In the genomic region with DNA sequence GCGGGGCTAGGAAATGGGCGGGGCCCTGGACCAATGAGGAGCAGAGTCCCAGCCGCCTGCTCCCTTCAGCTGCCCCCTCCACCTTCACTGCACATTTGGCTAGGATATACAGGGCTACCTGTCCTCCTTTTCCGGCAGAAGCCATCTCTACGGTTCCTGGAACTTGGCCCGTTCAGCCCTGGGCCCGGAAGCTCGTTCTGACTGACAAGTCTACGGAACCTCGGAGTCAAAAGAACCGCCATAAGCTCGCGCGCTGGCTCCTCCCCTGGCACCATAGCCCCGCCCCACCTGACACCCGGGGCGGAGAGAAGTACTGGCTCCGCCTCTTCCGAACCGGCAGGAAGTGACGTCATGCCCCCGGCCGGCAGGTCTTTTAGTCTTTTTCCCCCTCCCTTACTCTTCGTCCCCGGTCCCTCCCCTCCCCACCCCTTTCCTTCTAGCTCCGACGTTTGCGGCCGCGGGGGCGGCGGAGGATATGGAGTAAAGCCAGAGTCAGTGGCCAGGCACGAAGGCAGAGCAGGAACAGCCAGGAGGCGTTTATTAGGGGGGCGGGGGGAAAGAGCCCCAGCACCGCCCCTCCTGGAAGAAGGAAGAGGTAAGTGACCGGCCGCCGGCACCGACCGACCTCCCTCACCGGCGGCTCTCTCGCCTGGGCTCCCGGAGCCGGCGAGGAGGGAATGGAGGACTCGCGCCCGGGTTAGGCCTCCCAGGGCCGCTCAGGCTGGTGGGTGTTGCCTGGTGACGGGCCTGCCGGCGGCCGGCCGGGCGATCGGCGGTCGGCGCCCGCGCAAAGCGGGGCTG, we compare ENCODE assay signal across 1 cellular context.
A peak's percentile ranks its signal among the peaks of the same experiment; 100 is the strongest.
TF ChIP-seq lines count a peak whose summit lies in the region.

A gene (minus strand): TSS at position 278 of the 801 bp plus-strand sequence. CDS start 3 bp downstream, at position 275.
A gene with protein sequence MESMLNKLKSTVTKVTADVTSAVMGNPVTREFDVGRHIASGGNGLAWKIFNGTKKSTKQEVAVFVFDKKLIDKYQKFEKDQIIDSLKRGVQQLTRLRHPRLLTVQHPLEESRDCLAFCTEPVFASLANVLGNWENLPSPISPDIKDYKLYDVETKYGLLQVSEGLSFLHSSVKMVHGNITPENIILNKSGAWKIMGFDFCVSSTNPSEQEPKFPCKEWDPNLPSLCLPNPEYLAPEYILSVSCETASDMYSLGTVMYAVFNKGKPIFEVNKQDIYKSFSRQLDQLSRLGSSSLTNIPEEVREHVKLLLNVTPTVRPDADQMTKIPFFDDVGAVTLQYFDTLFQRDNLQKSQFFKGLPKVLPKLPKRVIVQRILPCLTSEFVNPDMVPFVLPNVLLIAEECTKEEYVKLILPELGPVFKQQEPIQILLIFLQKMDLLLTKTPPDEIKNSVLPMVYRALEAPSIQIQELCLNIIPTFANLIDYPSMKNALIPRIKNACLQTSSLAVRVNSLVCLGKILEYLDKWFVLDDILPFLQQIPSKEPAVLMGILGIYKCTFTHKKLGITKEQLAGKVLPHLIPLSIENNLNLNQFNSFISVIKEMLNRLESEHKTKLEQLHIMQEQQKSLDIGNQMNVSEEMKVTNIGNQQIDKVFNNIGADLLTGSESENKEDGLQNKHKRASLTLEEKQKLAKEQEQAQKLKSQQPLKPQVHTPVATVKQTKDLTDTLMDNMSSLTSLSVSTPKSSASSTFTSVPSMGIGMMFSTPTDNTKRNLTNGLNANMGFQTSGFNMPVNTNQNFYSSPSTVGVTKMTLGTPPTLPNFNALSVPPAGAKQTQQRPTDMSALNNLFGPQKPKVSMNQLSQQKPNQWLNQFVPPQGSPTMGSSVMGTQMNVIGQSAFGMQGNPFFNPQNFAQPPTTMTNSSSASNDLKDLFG (plus strand): TSS at position 376 of the 801 bp plus-strand sequence. CDS start 15,794 bp downstream, outside the sequence.

TF ChIP-seq in H1, 55 proteins besides CTCF, POLR2A, EP300 and RAD21:
- TF ChIP-seq CREB1 (IDR thresholded peaks at IDR 0.05) (peak; percentile 82), POLR2AphosphoS5 (IDR thresholded peaks at IDR 0.05; ENCODE audit: low read depth, low read length) (no peak), BACH1 (IDR thresholded peaks at IDR 0.05; ENCODE audit: low read length) (no peak), EGR1 (IDR thresholded peaks at IDR 0.05; ENCODE audit: borderline replicate concordance, low read depth, low read length) (peak; percentile 83; the same call in 1 of the 2 replicates), RFX5 (IDR thresholded peaks at IDR 0.05; ENCODE audit: borderline replicate concordance, low read depth, low read length) (no peak), JUN (IDR thresholded peaks at IDR 0.05; ENCODE audit: low read depth, low read length) (peak; percentile 73; the same call in 1 of the 2 replicates), GABPA (IDR thresholded peaks at IDR 0.05; ENCODE audit: borderline replicate concordance, insufficient read depth, low read length) (no peak), SIN3A (conservative IDR thresholded peaks at IDR 0.05 in 1 of 2, IDR thresholded peaks at IDR 0.05 in 1 of 2; ENCODE audit: low read depth in 1 of 2, low read length in 2 of 2) (peak in 1 of 2 experiments; percentile 82; a peak in 2 of 4 replicates), YY1 (IDR thresholded peaks at IDR 0.05; ENCODE audit: low read depth, low read length) (peak; percentile 30; the same call in 1 of the 2 replicates), ASH2L (IDR thresholded peaks at IDR 0.05; ENCODE audit: low read length) (peak; percentile 88), PHF8 (conservative IDR thresholded peaks at IDR 0.05; ENCODE audit: low read depth, low read length) (peak; percentile 74), ZNF274 (IDR thresholded peaks at IDR 0.05; ENCODE audit: borderline replicate concordance, extremely low read depth, low read length) (no peak), KDM4A (IDR thresholded peaks at IDR 0.05; ENCODE audit: low read depth, low read length, severe bottlenecking) (peak; percentile 84), RBBP5 (IDR thresholded peaks at IDR 0.05; ENCODE audit: borderline replicate concordance, low read depth, low read length) (peak; percentile 76), TAF7 (optimal IDR thresholded peaks at IDR 0.05; ENCODE audit: borderline replicate concordance, low read depth, low read length) (peak; percentile 56), NANOG (IDR thresholded peaks at IDR 0.05; ENCODE audit: insufficient read depth, low read depth, low read length, poor library complexity, severe bottlenecking) (no peak), CEBPB (IDR thresholded peaks at IDR 0.05; ENCODE audit: low read depth, low read length) (no peak), HDAC2 (IDR thresholded peaks at IDR 0.05; ENCODE audit: borderline replicate concordance in 1 of 2, low read depth in 2 of 2, low read length in 2 of 2) (peak in 1 of 2 experiments; percentile 52; a peak in 1 of 4 replicates), TCF12 (IDR thresholded peaks at IDR 0.05; ENCODE audit: low read depth, low read length) (no peak), RNF2 (IDR thresholded peaks at IDR 0.05; ENCODE audit: borderline replicate concordance, low read depth, low read length, missing control alignments, poor library complexity, severe bottlenecking) (no peak), BRCA1 (IDR thresholded peaks at IDR 0.05; ENCODE audit: low read depth, low read length) (no peak), BCL11A (IDR thresholded peaks at IDR 0.05; ENCODE audit: low read depth in 2 of 2, low read length in 2 of 2) (no peak), CHD2 (IDR thresholded peaks at IDR 0.05; ENCODE audit: low read length) (0 out of 2 replicates have a peak, but pooled peaks have one; percentile 14), SP2 (IDR thresholded peaks at IDR 0.05; ENCODE audit: low read length) (no peak), JUND (IDR thresholded peaks at IDR 0.05; ENCODE audit: low read length) (peak; percentile 96)
- TF ChIP-seq, protein P1, sequence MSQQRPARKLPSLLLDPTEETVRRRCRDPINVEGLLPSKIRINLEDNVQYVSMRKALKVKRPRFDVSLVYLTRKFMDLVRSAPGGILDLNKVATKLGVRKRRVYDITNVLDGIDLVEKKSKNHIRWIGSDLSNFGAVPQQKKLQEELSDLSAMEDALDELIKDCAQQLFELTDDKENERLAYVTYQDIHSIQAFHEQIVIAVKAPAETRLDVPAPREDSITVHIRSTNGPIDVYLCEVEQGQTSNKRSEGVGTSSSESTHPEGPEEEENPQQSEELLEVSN (IDR thresholded peaks at IDR 0.05), result no peak
- TF ChIP-seq, protein P2, sequence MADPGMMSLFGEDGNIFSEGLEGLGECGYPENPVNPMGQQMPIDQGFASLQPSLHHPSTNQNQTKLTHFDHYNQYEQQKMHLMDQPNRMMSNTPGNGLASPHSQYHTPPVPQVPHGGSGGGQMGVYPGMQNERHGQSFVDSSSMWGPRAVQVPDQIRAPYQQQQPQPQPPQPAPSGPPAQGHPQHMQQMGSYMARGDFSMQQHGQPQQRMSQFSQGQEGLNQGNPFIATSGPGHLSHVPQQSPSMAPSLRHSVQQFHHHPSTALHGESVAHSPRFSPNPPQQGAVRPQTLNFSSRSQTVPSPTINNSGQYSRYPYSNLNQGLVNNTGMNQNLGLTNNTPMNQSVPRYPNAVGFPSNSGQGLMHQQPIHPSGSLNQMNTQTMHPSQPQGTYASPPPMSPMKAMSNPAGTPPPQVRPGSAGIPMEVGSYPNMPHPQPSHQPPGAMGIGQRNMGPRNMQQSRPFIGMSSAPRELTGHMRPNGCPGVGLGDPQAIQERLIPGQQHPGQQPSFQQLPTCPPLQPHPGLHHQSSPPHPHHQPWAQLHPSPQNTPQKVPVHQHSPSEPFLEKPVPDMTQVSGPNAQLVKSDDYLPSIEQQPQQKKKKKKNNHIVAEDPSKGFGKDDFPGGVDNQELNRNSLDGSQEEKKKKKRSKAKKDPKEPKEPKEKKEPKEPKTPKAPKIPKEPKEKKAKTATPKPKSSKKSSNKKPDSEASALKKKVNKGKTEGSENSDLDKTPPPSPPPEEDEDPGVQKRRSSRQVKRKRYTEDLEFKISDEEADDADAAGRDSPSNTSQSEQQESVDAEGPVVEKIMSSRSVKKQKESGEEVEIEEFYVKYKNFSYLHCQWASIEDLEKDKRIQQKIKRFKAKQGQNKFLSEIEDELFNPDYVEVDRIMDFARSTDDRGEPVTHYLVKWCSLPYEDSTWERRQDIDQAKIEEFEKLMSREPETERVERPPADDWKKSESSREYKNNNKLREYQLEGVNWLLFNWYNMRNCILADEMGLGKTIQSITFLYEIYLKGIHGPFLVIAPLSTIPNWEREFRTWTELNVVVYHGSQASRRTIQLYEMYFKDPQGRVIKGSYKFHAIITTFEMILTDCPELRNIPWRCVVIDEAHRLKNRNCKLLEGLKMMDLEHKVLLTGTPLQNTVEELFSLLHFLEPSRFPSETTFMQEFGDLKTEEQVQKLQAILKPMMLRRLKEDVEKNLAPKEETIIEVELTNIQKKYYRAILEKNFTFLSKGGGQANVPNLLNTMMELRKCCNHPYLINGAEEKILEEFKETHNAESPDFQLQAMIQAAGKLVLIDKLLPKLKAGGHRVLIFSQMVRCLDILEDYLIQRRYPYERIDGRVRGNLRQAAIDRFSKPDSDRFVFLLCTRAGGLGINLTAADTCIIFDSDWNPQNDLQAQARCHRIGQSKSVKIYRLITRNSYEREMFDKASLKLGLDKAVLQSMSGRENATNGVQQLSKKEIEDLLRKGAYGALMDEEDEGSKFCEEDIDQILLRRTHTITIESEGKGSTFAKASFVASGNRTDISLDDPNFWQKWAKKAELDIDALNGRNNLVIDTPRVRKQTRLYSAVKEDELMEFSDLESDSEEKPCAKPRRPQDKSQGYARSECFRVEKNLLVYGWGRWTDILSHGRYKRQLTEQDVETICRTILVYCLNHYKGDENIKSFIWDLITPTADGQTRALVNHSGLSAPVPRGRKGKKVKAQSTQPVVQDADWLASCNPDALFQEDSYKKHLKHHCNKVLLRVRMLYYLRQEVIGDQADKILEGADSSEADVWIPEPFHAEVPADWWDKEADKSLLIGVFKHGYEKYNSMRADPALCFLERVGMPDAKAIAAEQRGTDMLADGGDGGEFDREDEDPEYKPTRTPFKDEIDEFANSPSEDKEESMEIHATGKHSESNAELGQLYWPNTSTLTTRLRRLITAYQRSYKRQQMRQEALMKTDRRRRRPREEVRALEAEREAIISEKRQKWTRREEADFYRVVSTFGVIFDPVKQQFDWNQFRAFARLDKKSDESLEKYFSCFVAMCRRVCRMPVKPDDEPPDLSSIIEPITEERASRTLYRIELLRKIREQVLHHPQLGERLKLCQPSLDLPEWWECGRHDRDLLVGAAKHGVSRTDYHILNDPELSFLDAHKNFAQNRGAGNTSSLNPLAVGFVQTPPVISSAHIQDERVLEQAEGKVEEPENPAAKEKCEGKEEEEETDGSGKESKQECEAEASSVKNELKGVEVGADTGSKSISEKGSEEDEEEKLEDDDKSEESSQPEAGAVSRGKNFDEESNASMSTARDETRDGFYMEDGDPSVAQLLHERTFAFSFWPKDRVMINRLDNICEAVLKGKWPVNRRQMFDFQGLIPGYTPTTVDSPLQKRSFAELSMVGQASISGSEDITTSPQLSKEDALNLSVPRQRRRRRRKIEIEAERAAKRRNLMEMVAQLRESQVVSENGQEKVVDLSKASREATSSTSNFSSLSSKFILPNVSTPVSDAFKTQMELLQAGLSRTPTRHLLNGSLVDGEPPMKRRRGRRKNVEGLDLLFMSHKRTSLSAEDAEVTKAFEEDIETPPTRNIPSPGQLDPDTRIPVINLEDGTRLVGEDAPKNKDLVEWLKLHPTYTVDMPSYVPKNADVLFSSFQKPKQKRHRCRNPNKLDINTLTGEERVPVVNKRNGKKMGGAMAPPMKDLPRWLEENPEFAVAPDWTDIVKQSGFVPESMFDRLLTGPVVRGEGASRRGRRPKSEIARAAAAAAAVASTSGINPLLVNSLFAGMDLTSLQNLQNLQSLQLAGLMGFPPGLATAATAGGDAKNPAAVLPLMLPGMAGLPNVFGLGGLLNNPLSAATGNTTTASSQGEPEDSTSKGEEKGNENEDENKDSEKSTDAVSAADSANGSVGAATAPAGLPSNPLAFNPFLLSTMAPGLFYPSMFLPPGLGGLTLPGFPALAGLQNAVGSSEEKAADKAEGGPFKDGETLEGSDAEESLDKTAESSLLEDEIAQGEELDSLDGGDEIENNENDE (IDR thresholded peaks at IDR 0.05; ENCODE audit: insufficient replicate concordance, low read length), result no peak
- TF ChIP-seq, protein P3, sequence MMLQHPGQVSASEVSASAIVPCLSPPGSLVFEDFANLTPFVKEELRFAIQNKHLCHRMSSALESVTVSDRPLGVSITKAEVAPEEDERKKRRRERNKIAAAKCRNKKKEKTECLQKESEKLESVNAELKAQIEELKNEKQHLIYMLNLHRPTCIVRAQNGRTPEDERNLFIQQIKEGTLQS (IDR thresholded peaks at IDR 0.05; ENCODE audit: insufficient read depth, low read depth, low read length), result no peak
TF ChIP-seq in H1: peak in this region for 13.
